In the genomic region with DNA sequence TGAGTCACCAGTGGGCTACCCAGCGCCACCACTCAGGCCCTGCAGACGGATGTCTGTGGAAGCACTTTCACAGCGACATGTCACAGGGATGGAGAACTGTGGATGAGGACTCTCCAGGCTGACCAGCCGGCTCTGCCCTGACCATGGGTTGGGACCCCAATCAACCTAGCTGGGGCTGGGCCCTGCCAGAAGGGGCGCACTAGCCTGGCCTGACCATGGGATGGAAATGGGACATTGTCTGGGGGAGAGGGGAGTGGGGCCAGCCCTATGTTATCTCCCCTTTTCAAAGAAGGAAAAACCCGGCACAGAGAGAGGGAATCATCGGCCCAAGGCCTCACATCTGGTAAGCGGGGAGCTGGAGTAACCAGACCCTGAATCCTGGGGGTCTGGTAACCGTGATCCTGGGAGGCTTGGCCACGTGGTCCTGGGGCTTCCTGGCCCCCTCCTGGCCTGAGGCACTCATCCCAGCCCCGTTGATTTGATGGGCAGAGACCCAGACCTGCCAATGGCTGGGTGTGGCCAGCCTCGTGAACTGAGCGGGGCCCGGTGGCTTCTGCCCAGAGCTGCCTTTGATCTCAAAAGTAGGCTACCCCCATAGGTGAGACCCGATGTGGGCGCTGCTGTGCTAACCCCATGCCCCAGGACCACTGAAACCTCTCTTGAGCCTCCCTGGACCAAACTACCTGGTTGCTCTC, we compare ENCODE assay signal across 2 cellular contexts.
TF ChIP-seq lines count a peak whose summit lies in the region.

No MANE protein-coding gene starts in this region.

TF ChIP-seq in IMR-90, 13 proteins besides CTCF, POLR2A, EP300 and RAD21:
- TF ChIP-seq MAZ (IDR thresholded peaks at IDR 0.05; ENCODE audit: borderline replicate concordance, low read depth, low read length) (no peak), MAFK (IDR thresholded peaks at IDR 0.05; ENCODE audit: low read depth, low read length) (no peak), FOS (IDR thresholded peaks at IDR 0.05; ENCODE audit: low read depth, low read length) (no peak), NFE2L2 (IDR thresholded peaks at IDR 0.05; ENCODE audit: low read depth, low read length) (no peak), SMC3 (IDR thresholded peaks at IDR 0.05; ENCODE audit: low read depth, low read length) (no peak), RFX5 (IDR thresholded peaks at IDR 0.05; ENCODE audit: low read depth, low read length) (no peak), CHD1 (IDR thresholded peaks at IDR 0.05; ENCODE audit: low read depth, low read length) (no peak), CEBPB (IDR thresholded peaks at IDR 0.05; ENCODE audit: low read depth, low read length) (no peak), MXI1 (IDR thresholded peaks at IDR 0.05; ENCODE audit: borderline replicate concordance, low read depth, low read length) (no peak)
- TF ChIP-seq, protein P1, sequence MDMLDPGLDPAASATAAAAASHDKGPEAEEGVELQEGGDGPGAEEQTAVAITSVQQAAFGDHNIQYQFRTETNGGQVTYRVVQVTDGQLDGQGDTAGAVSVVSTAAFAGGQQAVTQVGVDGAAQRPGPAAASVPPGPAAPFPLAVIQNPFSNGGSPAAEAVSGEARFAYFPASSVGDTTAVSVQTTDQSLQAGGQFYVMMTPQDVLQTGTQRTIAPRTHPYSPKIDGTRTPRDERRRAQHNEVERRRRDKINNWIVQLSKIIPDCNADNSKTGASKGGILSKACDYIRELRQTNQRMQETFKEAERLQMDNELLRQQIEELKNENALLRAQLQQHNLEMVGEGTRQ (IDR thresholded peaks at IDR 0.05; ENCODE audit: low read depth, low read length): no peak
- TF ChIP-seq, protein P2, sequence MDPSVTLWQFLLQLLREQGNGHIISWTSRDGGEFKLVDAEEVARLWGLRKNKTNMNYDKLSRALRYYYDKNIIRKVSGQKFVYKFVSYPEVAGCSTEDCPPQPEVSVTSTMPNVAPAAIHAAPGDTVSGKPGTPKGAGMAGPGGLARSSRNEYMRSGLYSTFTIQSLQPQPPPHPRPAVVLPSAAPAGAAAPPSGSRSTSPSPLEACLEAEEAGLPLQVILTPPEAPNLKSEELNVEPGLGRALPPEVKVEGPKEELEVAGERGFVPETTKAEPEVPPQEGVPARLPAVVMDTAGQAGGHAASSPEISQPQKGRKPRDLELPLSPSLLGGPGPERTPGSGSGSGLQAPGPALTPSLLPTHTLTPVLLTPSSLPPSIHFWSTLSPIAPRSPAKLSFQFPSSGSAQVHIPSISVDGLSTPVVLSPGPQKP (IDR thresholded peaks at IDR 0.05; ENCODE audit: borderline replicate concordance, low read depth, low read length): no peak

TF ChIP-seq in H1, 55 proteins besides CTCF, POLR2A, EP300 and RAD21:
- TF ChIP-seq EZH2 (IDR thresholded peaks at IDR 0.05; ENCODE audit: low read depth, low read length, severe bottlenecking) (no peak), TAF1 (IDR thresholded peaks at IDR 0.05; ENCODE audit: low read depth, low read length) (no peak), SP2 (IDR thresholded peaks at IDR 0.05; ENCODE audit: low read length) (no peak), ZNF274 (IDR thresholded peaks at IDR 0.05; ENCODE audit: borderline replicate concordance, extremely low read depth, low read length) (no peak), SIN3A (conservative IDR thresholded peaks at IDR 0.05 in 1 of 2, IDR thresholded peaks at IDR 0.05 in 1 of 2; ENCODE audit: low read depth in 1 of 2, low read length in 2 of 2) (no peak)
- TF ChIP-seq, protein P3, sequence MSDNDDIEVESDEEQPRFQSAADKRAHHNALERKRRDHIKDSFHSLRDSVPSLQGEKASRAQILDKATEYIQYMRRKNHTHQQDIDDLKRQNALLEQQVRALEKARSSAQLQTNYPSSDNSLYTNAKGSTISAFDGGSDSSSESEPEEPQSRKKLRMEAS (IDR thresholded peaks at IDR 0.05): no peak
